In the genomic region with DNA sequence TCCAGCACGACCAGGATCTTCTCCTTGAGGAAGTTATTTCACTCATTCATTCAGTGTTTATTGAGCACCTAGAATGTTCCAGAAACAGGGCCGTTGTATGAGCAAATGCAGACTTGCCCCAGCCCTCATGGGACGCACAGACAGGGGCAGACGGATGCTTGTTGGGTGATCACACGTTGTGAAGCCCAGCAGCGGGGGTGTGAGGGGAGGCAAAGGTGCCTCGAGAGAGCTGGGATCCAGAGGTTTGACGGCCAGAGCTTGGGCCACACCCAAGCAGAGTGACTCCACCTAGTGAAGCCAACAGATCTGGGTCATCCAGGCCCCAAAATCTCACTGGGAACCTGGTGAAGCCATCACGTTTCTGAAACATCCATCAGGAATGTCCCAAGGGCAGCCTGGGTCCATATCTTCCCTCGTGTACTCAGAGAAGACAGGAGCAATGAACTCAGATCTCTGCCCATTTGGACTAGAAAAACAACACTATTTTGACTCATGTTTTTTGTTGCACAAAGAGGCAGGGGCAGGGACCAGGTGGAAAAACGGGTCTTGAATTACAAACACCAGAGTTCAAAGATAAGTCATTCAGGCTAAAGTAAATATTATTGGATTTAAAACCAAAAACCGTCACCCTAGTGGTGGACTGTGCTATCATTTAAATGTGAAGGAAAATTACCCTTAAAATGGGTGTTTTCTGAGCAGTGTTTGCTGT, we compare ENCODE assay signal across 7 cellular contexts. TPM values are rescaled to one million over a fixed set of nuclear protein-coding genes. Genes with fewer than 3 reads are reported as not detected.
DNase-seq lines count a peak whose midpoint lies in the region; ATAC-seq, FAIRE-seq and TF ChIP-seq lines count a peak whose summit lies in the region.

No MANE protein-coding gene starts in this region.

- H3K9me3 ChIP-seq in small intestine (ENCODE audit: control insufficient read depth, low read depth), result no peaks in the 10 kb centered on the region

- peaks cover 2 to 3% of the 10 kb centered on the region in 2 donors for H3K36me3 ChIP-seq in small intestine (ENCODE audit: control insufficient read depth in 2 of 2, insufficient read depth in 2 of 2, low read length in 2 of 2)

- WGBS in small intestine, 3 donors, result 50 to 62% (median 52%) methylated on average over 12 of the region's 12 CpGs

- H3K27ac ChIP-seq in small intestine (ENCODE audit: low read depth in 1 of 2, low read length in 1 of 2), result peak overlapping the region; percentile 17 to 66

- no peak for DNase-seq in GM12891 (ENCODE audit: insufficient read length, low spot score)
- peak in 1 of 2 donors; percentile 35 for DNase-seq in foreskin fibroblast
- no peak for DNase-seq in small intestine
- no peak for DNase-seq in iPS-NIHi7 (ENCODE audit: extremely low spot score)
- no peak for DNase-seq in activated effector memory CD4-positive, alpha-beta T cell treated with anti-CD3 and anti-CD28 coated beads, Interleukin-2, amount 50 U/mL, for 16 hours

- TF ChIP-seq POLR2A in GM12891 (IDR thresholded peaks at IDR 0.05; ENCODE audit: low read depth, low read length), result no peak

- ATAC-seq in SK-N-SH treated with all-trans-retinoic acid at 6 μM for 48 hours (peak; percentile 39; the same call in 2 of the 3 replicates), GM19023 (IDR thresholded peaks at IDR 0.05; ENCODE audit: unreplicated experiment) (no peak)

- FAIRE-seq in GM12891 (lab: Jason Lieb, UNC) (peak; percentile 9), small intestine (lab: Jason Lieb, UNC) (no peak)

- H3K27me3 ChIP-seq in small intestine (ENCODE audit: control insufficient read depth in 2 of 2, insufficient read depth in 2 of 2, low read length in 2 of 2), result no peaks in the 10 kb centered on the region

- peaks cover 0 to 17% of the 10 kb centered on the region in 2 donors for H3K4me1 ChIP-seq in small intestine (ENCODE audit: control insufficient read depth in 2 of 2, insufficient read depth in 1 of 2, low read depth in 1 of 2, low read length in 1 of 2)

- no peak overlapping the region for H3K4me3 ChIP-seq in foreskin fibroblast (ENCODE audit: low read depth in 1 of 2, low read length in 2 of 2)
- H3K4me3 ChIP-seq in small intestine (ENCODE audit: low read depth in 1 of 2, low read length in 2 of 2), result no peak overlapping the region

- TF ChIP-seq CTCF in foreskin fibroblast (IDR thresholded peaks at IDR 0.05; ENCODE audit: low read depth, low read length), result peak; percentile 2

TF ChIP-seq in GM12891, 5 proteins besides CTCF, POLR2A, EP300 and RAD21:
- TF ChIP-seq POLR2AphosphoS5 (IDR thresholded peaks at IDR 0.05; ENCODE audit: low read depth, low read length) (no peak), TAF1 (IDR thresholded peaks at IDR 0.05; ENCODE audit: low read depth, low read length) (no peak), PAX5 (IDR thresholded peaks at IDR 0.05; ENCODE audit: insufficient read depth, low read length, severe bottlenecking) (no peak), POU2F2 (IDR thresholded peaks at IDR 0.05; ENCODE audit: low read depth, low read length) (no peak), SPI1 (IDR thresholded peaks at IDR 0.05; ENCODE audit: low read depth, low read length) (no peak)

TF ChIP-seq in SK-N-SH treated with all-trans-retinoic acid at 6 μM for 48 hours, 23 proteins besides CTCF, POLR2A, EP300 and RAD21:
- TF ChIP-seq, protein P1, sequence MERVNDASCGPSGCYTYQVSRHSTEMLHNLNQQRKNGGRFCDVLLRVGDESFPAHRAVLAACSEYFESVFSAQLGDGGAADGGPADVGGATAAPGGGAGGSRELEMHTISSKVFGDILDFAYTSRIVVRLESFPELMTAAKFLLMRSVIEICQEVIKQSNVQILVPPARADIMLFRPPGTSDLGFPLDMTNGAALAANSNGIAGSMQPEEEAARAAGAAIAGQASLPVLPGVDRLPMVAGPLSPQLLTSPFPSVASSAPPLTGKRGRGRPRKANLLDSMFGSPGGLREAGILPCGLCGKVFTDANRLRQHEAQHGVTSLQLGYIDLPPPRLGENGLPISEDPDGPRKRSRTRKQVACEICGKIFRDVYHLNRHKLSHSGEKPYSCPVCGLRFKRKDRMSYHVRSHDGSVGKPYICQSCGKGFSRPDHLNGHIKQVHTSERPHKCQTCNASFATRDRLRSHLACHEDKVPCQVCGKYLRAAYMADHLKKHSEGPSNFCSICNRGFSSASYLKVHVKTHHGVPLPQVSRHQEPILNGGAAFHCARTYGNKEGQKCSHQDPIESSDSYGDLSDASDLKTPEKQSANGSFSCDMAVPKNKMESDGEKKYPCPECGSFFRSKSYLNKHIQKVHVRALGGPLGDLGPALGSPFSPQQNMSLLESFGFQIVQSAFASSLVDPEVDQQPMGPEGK (CRISPR knock-in tag; IDR thresholded peaks at IDR 0.05; ENCODE audit: borderline replicate concordance), result no peak
- TF ChIP-seq ISL1 (CRISPR knock-in tag; IDR thresholded peaks at IDR 0.05) (no peak), SNAI2 (CRISPR knock-in tag; IDR thresholded peaks at IDR 0.05) (no peak), ZFP30 (CRISPR knock-in tag; IDR thresholded peaks at IDR 0.05) (no peak), ESRRG (CRISPR knock-in tag; IDR thresholded peaks at IDR 0.05) (no peak), RARB (CRISPR knock-in tag; IDR thresholded peaks at IDR 0.05) (no peak), TSHZ2 (CRISPR knock-in tag; IDR thresholded peaks at IDR 0.05) (no peak), ZNF70 (CRISPR knock-in tag; IDR thresholded peaks at IDR 0.05) (no peak), ZFP3 (CRISPR knock-in tag; IDR thresholded peaks at IDR 0.05) (no peak), TCF4 (CRISPR knock-in tag; IDR thresholded peaks at IDR 0.05; ENCODE audit: borderline replicate concordance) (no peak), CSDC2 (CRISPR knock-in tag; IDR thresholded peaks at IDR 0.05) (no peak), GLIS3 (CRISPR knock-in tag; IDR thresholded peaks at IDR 0.05) (no peak), OSR1 (CRISPR knock-in tag; IDR thresholded peaks at IDR 0.05) (no peak), ZNF8 (CRISPR knock-in tag; IDR thresholded peaks at IDR 0.05) (no peak)
- TF ChIP-seq, protein P2, sequence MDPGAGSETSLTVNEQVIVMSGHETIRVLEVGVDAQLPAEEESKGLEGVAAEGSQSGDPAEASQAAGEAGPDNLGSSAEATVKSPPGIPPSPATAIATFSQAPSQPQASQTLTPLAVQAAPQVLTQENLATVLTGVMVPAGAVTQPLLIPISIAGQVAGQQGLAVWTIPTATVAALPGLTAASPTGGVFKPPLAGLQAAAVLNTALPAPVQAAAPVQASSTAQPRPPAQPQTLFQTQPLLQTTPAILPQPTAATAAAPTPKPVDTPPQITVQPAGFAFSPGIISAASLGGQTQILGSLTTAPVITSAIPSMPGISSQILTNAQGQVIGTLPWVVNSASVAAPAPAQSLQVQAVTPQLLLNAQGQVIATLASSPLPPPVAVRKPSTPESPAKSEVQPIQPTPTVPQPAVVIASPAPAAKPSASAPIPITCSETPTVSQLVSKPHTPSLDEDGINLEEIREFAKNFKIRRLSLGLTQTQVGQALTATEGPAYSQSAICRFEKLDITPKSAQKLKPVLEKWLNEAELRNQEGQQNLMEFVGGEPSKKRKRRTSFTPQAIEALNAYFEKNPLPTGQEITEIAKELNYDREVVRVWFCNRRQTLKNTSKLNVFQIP (CRISPR knock-in tag; IDR thresholded peaks at IDR 0.05; ENCODE audit: borderline replicate concordance, low read depth), result no peak
TF ChIP-seq in SK-N-SH treated with all-trans-retinoic acid at 6 μM for 48 hours: peak in this region for 0.

RNA-seq across cellular contexts. Expression of gene RBM44, which starts 54.9 kb away (rescaled TPM):
- polyA plus RNA-seq in GM12891 (2012; ENCODE audit: low read depth, missing spikeins), result 0.24 TPM
- polyA plus RNA-seq in small intestine, result under 1 TPM in 2 of 3 donors, not detected in 1; 0.12 to 0.22 TPM
